Comparison of ENCODE assay signal across 8 cellular contexts in the genomic region with DNA sequence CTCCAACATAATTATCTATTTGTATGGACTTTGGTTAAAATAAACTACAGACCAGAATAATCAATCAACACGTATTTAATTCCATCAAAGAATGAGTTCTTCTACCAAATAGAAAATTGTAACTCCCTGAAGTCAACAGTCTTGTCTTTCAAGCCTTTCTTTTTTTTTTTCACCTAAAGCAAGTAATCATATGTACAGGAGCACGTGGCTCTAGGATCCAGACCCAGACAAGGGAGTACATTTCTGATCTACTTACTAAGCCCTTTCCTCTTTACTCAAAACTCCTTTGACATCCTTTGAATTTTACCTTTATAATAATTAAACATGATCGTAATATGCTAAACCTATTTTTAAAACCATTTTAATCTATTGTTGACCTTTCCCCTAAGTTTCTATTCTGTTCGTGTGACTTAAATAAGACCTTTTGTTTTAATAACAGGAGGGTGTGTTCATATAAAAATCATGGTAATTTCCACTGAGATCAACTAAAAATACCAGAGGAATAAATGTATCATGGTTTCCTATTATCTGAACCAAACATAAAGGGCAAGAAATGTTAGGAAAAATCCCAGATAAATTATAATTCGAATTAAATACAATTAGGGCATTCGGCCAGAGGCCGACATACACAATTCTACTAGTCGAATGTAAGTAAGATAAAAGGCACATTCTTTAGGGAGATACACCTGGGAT. TPM values are rescaled to one million over a fixed set of nuclear protein-coding genes. Genes with fewer than 3 reads are reported as not detected.
DNase-seq lines count a peak whose midpoint lies in the region; ATAC-seq and TF ChIP-seq lines count a peak whose summit lies in the region.

No MANE protein-coding gene starts in this region.

- H3K27ac Mint-ChIP-seq in activated T-cell treated with anti-CD3 and anti-CD28 coated beads, Interleukin-2, amount 50 U/mL, for 72 hours = peak overlapping the region; percentile 97
- H3K27ac Mint-ChIP-seq in activated CD8-positive, alpha-beta T cell treated with anti-CD3 and anti-CD28 coated beads for 36 hours = peak overlapping the region; percentile 97
- peak overlapping the region; percentile 87 for H3K27ac Mint-ChIP-seq in glutamatergic neuron (ENCODE audit: unreplicated experiment)

- no peaks in the 10 kb centered on the region for H3K9me3 Mint-ChIP-seq in activated T-cell treated with anti-CD3 and anti-CD28 coated beads, Interleukin-2, amount 50 U/mL, for 72 hours
- no peaks in the 10 kb centered on the region for H3K9me3 Mint-ChIP-seq in activated CD8-positive, alpha-beta T cell treated with anti-CD3 and anti-CD28 coated beads for 36 hours
- peaks cover 9% of the 10 kb centered on the region for H3K9me3 Mint-ChIP-seq in glutamatergic neuron (ENCODE audit: unreplicated experiment)

- peaks cover 2 to 24% of the 10 kb centered on the region in 2 donors for H3K36me3 Mint-ChIP-seq in activated T-cell treated with anti-CD3 and anti-CD28 coated beads, Interleukin-2, amount 50 U/mL, for 72 hours (ENCODE audit: insufficient read depth in 2 of 2)
- peaks cover 41% of the 10 kb centered on the region for H3K36me3 Mint-ChIP-seq in activated CD8-positive, alpha-beta T cell treated with anti-CD3 and anti-CD28 coated beads for 36 hours (ENCODE audit: low read depth)
- peaks cover 5% of the 10 kb centered on the region for H3K36me3 Mint-ChIP-seq in glutamatergic neuron (ENCODE audit: unreplicated experiment)

- H3K27me3 ChIP-seq in thoracic aorta (replicated peaks; ENCODE audit: insufficient read depth) = no peaks in the 10 kb centered on the region

- peaks cover 66% of the 10 kb centered on the region for H3K4me1 Mint-ChIP-seq in activated T-cell treated with anti-CD3 and anti-CD28 coated beads, Interleukin-2, amount 50 U/mL, for 72 hours (ENCODE audit: low read depth)
- peaks cover 50% of the 10 kb centered on the region for H3K4me1 Mint-ChIP-seq in activated CD8-positive, alpha-beta T cell treated with anti-CD3 and anti-CD28 coated beads for 36 hours (ENCODE audit: low read depth)
- peaks cover 20% of the 10 kb centered on the region for H3K4me1 Mint-ChIP-seq in glutamatergic neuron (ENCODE audit: low read depth, unreplicated experiment)

- H3K27ac ChIP-seq in thoracic aorta = peak overlapping the region; percentile 86 to 92
- no peak overlapping the region for H3K27ac ChIP-seq in substantia nigra (ENCODE audit: low read depth, low read length, poor library complexity, severe bottlenecking)

- H3K4me1 ChIP-seq in thoracic aorta (ENCODE audit: control insufficient read depth in 1 of 2, low read depth in 2 of 2) = peaks cover 0 to 26% of the 10 kb centered on the region in 2 donors

- no peaks in the 10 kb centered on the region for H3K9me3 ChIP-seq in thoracic aorta

- CTCF ChIA-PET in activated CD8-positive, alpha-beta T cell treated with anti-CD3 and anti-CD28 coated beads for 36 hours (lab: Charles Lee) = no interaction called here

- peak overlapping the region; percentile 76 for H3K4me3 ChIP-seq in thoracic aorta

- DNase-seq in activated T-cell treated with anti-CD3 and anti-CD28 coated beads, Interleukin-2, amount 50 U/mL, for 72 hours = no peak
- no peak for DNase-seq in activated T-cell treated with anti-CD3 and anti-CD28 coated beads, Interleukin-2, amount 50 U/mL, for 1 hour
- DNase-seq in activated CD8-positive, alpha-beta T cell treated with anti-CD3 and anti-CD28 coated beads for 36 hours = no peak
- no peak for DNase-seq in glutamatergic neuron
- no peak for DNase-seq in thoracic aorta (ENCODE audit: low spot score)
- no peak for DNase-seq in DMS153 (lab: John Stamatoyannopoulos, UW)
- DNase-seq in stimulated activated CD4-positive, alpha-beta T cell treated with anti-CD3 and anti-CD28 coated beads, Interleukin-12 subunit alpha, Interleukin-12 subunit beta, amount 100 ng/mL, for 4 hours = no peak
- no peak for DNase-seq in substantia nigra (lab: John Stamatoyannopoulos, UW)

- ATAC-seq in activated T-cell treated with anti-CD3 and anti-CD28 coated beads, Interleukin-2, amount 50 U/mL, for 72 hours (replicated peaks in 1 of 2) = no peak
- ATAC-seq in activated CD8-positive, alpha-beta T cell treated with anti-CD3 and anti-CD28 coated beads for 36 hours = no peak
- ATAC-seq in thoracic aorta (ENCODE audit: insufficient number of reproducible peaks, low FRiP score, low read depth) = no peak

- POLR2A ChIA-PET in activated CD8-positive, alpha-beta T cell treated with anti-CD3 and anti-CD28 coated beads for 36 hours (lab: Charles Lee) = interaction anchor here (1.0 kb wide), 1 partner anchor 8 kb away, joined by 4 read pairs; no protein-coding TSS in a partner anchor

- intact Hi-C loops in activated CD8-positive, alpha-beta T cell treated with anti-CD3 and anti-CD28 coated beads for 36 hours (cut with micrococcal nuclease) = no loop called here

- no peaks in the 10 kb centered on the region for H3K36me3 ChIP-seq in thoracic aorta

- H3K4me3 Mint-ChIP-seq in activated T-cell treated with anti-CD3 and anti-CD28 coated beads, Interleukin-2, amount 50 U/mL, for 72 hours = peak overlapping the region; percentile 89 to 96
- H3K4me3 Mint-ChIP-seq in activated CD8-positive, alpha-beta T cell treated with anti-CD3 and anti-CD28 coated beads for 36 hours = peak overlapping the region; percentile 92
- H3K4me3 Mint-ChIP-seq in glutamatergic neuron (ENCODE audit: unreplicated experiment) = peak overlapping the region; percentile 92

- TF ChIP-seq CTCF in activated CD8-positive, alpha-beta T cell treated with anti-CD3 and anti-CD28 coated beads for 36 hours (IDR thresholded peaks at IDR 0.05) = no peak
- TF ChIP-seq CTCF in glutamatergic neuron (IDR thresholded peaks at IDR 0.05; ENCODE audit: partially characterized antibody, unreplicated experiment) = no peak
- TF ChIP-seq CTCF in thoracic aorta (IDR thresholded peaks at IDR 0.05) = no peak

- H3K27me3 Mint-ChIP-seq in activated T-cell treated with anti-CD3 and anti-CD28 coated beads, Interleukin-2, amount 50 U/mL, for 72 hours (ENCODE audit: low read depth) = no peaks in the 10 kb centered on the region
- H3K27me3 Mint-ChIP-seq in activated CD8-positive, alpha-beta T cell treated with anti-CD3 and anti-CD28 coated beads for 36 hours = no peaks in the 10 kb centered on the region
- peaks cover 7% of the 10 kb centered on the region for H3K27me3 Mint-ChIP-seq in glutamatergic neuron (ENCODE audit: unreplicated experiment)

RNA-seq across cellular contexts. Expression of a gene that starts 1.7 kb away (rescaled TPM):
- 100 to 1,000 TPM; 191 to 193 TPM for total RNA-seq in activated T-cell treated with anti-CD3 and anti-CD28 coated beads, Interleukin-2, amount 50 U/mL, for 72 hours
- total RNA-seq in activated CD8-positive, alpha-beta T cell treated with anti-CD3 and anti-CD28 coated beads for 36 hours = 100 to 1,000 TPM; 119 to 124 TPM
- total RNA-seq in glutamatergic neuron (ENCODE audit: unreplicated experiment) = 89.8 TPM
- total RNA-seq in thoracic aorta = 10 to 100 TPM; 24.0 to 39.1 TPM
